ENCODE assay signal across 1 cellular context in genomic region chr9:10366171-10366779, GRCh38.
TF ChIP-seq lines count a peak whose summit lies in the region.

No MANE protein-coding gene starts in this region.

TF ChIP-seq in SK-N-SH treated with all-trans-retinoic acid at 6 μM for 48 hours, 23 proteins besides CTCF, POLR2A, EP300 and RAD21 (continued from another document):
- TF ChIP-seq POU6F1 (CRISPR knock-in tag; IDR thresholded peaks at IDR 0.05; ENCODE audit: borderline replicate concordance, low read depth) (no peak), PPARA (CRISPR knock-in tag; IDR thresholded peaks at IDR 0.05; ENCODE audit: borderline replicate concordance) (no peak), CSDC2 (CRISPR knock-in tag; IDR thresholded peaks at IDR 0.05) (no peak)
